In the genomic region with DNA sequence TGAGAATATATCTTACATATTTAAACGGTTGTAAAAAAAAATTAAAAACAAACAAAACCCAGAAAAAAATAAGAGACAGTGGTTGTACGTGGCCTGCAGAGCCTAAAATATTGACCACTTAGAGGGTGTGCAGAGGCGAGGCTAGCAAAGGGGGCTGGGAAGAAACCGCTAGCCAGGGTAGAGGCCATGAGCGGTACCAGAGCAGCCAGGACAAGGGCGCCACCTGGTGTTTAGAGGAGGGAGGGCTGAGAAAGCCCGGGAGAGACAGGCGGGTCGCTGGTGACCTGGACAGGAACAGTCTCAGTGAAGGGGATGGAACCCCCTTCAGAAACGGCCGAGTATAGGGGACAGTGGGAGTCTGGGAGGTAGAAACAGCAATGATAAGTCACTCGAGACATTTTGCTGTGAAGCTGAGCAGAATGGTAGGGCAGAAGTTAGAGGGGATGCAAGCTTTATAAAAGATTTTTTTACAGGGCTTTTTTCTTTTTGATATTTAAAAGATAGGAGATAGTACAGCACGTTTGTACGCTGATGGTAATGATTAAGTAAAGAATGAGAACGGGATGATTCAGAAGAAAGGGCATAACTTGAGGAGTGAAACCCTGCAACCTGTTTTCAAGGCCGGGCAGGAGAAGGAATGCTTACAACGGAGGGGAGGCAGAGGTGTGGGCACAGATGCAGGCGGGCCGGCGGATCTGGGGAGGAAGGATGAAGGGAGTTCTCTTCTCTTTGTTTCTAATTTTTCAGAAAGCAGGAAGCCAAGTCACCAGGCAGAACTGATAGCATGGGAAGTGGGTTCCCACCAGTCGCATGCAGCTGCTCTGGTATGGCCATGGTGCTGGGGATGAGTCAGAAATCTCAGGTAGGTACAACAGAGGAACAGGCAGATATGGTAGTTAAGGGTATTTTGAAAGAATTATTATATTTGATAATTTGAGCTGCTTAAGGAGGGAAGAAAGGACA, we compare ENCODE assay signal across 8 cellular contexts.
A peak's percentile ranks its signal among the peaks of the same experiment; 100 is the strongest.
DNase-seq lines count a peak whose midpoint lies in the region; ATAC-seq and TF ChIP-seq lines count a peak whose summit lies in the region.

No MANE protein-coding gene starts in this region.

- no peak overlapping the region for H3K27ac ChIP-seq in SJSA1
- no peak overlapping the region for H3K27ac ChIP-seq in left ventricle myocardium inferior (replicated peaks)
- no peak overlapping the region for H3K27ac ChIP-seq in gastrocnemius medialis

- H3K4me3 ChIP-seq in SJSA1 (no peak overlapping the region), left ventricle myocardium inferior (no peak overlapping the region), gastrocnemius medialis (no peak overlapping the region)

- TF ChIP-seq CTCF in left ventricle myocardium inferior (IDR thresholded peaks at IDR 0.05; ENCODE audit: borderline replicate concordance) (peak; percentile 57), gastrocnemius medialis (IDR thresholded peaks at IDR 0.05 in 4 of 5, conservative IDR thresholded peaks at IDR 0.05 in 1 of 5) (peak in 4 of 5 experiments; percentile 11 to 58 (median 42))

- H3K27me3 ChIP-seq in SJSA1 (replicated peaks) (no peaks in the 10 kb centered on the region; the same call in 1 of the 2 replicates), left ventricle myocardium inferior (ENCODE audit: low read depth) (no peaks in the 10 kb centered on the region), gastrocnemius medialis (no peaks in the 10 kb centered on the region)

- intact Hi-C loops in left ventricle myocardium inferior (cut with micrococcal nuclease), result no loop called here
- intact Hi-C loops in gastrocnemius medialis (cut with DNase I; ENCODE audit: low total_unique reads), result no loop called here

- in situ Hi-C loops in gastrocnemius medialis (cut with MboI; ENCODE audit: low sequenced_read_pairs in 4 of 4), result no loop called here

- DNase-seq in ELF-1 (ENCODE audit: low read depth, low spot score) (peak; percentile 88), HuH-7 (ENCODE audit: low spot score) (peak; percentile 80), SJSA1 (ENCODE audit: low read depth in 1 of 2, low spot score in 2 of 2) (peak; percentile 47 to 59), left ventricle myocardium inferior (peak; percentile 25), gastrocnemius medialis (peak in 1 of 2 donors; percentile 26), dedifferentiated amniotic fluid mesenchymal stem cell (ENCODE audit: extremely low spot score) (no peak)
- DNase-seq in activated naive CD4-positive, alpha-beta T cell (lab: John Stamatoyannopoulos, UW), result peak; percentile 58 to 65 (median 62)

- ATAC-seq in GM21528 (IDR thresholded peaks at IDR 0.05; ENCODE audit: low FRiP score, unreplicated experiment) (peak; percentile 99), gastrocnemius medialis (no peak)

- TF ChIP-seq POLR2A in gastrocnemius medialis (IDR thresholded peaks at IDR 0.05), result no peak

- H3K9me3 ChIP-seq in SJSA1 (replicated peaks) (no peaks in the 10 kb centered on the region), left ventricle myocardium inferior (replicated peaks) (no peaks in the 10 kb centered on the region), gastrocnemius medialis (no peaks in the 10 kb centered on the region)

- H3K4me1 ChIP-seq in SJSA1 (replicated peaks) (no peaks in the 10 kb centered on the region), left ventricle myocardium inferior (no peaks in the 10 kb centered on the region), gastrocnemius medialis (no peaks in the 10 kb centered on the region)

- H3K36me3 ChIP-seq in SJSA1 (no peaks in the 10 kb centered on the region), left ventricle myocardium inferior (peaks cover 94% of the 10 kb centered on the region), gastrocnemius medialis (no peaks in the 10 kb centered on the region)
